17 cellular contexts compared by ENCODE assay signal in the genomic region with DNA sequence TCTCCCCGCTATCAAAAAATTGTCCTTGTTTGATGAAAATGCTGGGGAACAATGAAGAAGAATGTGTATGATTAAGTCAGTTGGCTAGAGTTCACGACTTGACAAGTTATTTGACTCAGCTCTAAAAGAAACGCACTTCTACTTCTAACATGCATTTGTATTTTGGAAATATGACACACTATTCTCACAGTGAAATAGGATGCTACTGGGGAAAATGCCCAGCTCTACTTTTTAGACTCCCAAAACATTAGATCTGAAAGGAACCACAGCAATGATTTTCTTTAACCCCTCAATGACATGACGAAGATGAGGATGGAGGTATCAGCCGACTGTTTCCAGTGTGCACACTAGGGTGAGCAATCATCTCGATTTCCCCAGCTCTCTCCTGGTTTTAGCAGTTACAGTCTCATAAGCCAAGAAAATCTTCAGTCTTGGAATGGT.
DNase-seq lines count a peak whose midpoint lies in the region; ATAC-seq, FAIRE-seq and TF ChIP-seq lines count a peak whose summit lies in the region.
"Had no signal": no experiment of that assay in that cellular context is flagged by ENCODE, and none has a peak within 500 bp of the region (broad histone marks: within the 10 kb centered on the region; RNA-seq: fewer than 3 reads in every experiment).

No MANE protein-coding gene starts in this region.

- in situ Hi-C loops in GM23248 (cut with MboI) = no loop called here
- in situ Hi-C loops in astrocyte of the cerebellum (cut with HindIII; ENCODE audit: low sequenced_read_pairs) = no loop called here

- intact Hi-C loops in body of pancreas (cut with DNase I) = no loop called here

- H3K4me2 ChIP-seq in A549 = 0 out of 3 replicates have a peak overlapping the region, but pooled peaks have one; percentile 11
- H3K4me2 ChIP-seq in GM23248 (ENCODE audit: unreplicated experiment) = peak overlapping the region; percentile 70

- H3K9me3 ChIP-seq in A549 (no peaks in the 10 kb centered on the region), GM23248 (ENCODE audit: low read depth) (no peaks in the 10 kb centered on the region), small intestine (ENCODE audit: control insufficient read depth, low read depth) (no peaks in the 10 kb centered on the region), body of pancreas (no peaks in the 10 kb centered on the region)
- H3K9me3 ChIP-seq: HAP-1, right lobe of liver had no signal

- no peaks in the 10 kb centered on the region for H3K9me3 Mint-ChIP-seq in activated CD4-positive, alpha-beta T cell treated with anti-CD3 and anti-CD28 coated beads, Interleukin-2, amount 10 ng/mL, durations not matched to agents 7 days and 5 days

- H3K9me2 ChIP-seq in GM23248 (ENCODE audit: insufficient read depth) = no peaks in the 10 kb centered on the region

- DNase-seq in A549 (ENCODE audit: low read depth in 1 of 2, low spot score in 1 of 2) = no peak
- peak; percentile 86 for DNase-seq in GM23248
- no peak for DNase-seq in astrocyte of the cerebellum (ENCODE audit: low read depth)
- DNase-seq in iris pigment epithelial cell (ENCODE audit: low read depth) = peak; percentile 52
- no peak for DNase-seq in activated CD4-positive, alpha-beta T cell treated with anti-CD3 and anti-CD28 coated beads, Interleukin-2, amount 10 ng/mL, durations not matched to agents 7 days and 5 days
- no peak for DNase-seq in small intestine
- no peak for DNase-seq in body of pancreas
- DNase-seq: activated CD4-positive, alpha-beta T cell treated with anti-CD3 and anti-CD28 coated beads for 48 hours; activated gamma-delta T cell treated with Interleukin-2 at 50 U/mL for 16 hours; EL; glutamatergic neuron; left ventricle myocardium superior; right lobe of liver; stimulated activated CD4-positive, alpha-beta T cell treated with anti-CD3 and anti-CD28 coated beads, Interleukin-2, amount 100 ng/mL, for 48 hours had no signal

- POLR2A ChIA-PET in A549 (lab: Yijun Ruan, JAX) = no interaction called here
- POLR2A ChIA-PET in activated CD4-positive, alpha-beta T cell treated with anti-CD3 and anti-CD28 coated beads, Interleukin-2, amount 10 ng/mL, durations not matched to agents 7 days and 5 days (lab: Charles Lee) = no interaction called here

- H3K36me3 Mint-ChIP-seq in activated CD4-positive, alpha-beta T cell treated with anti-CD3 and anti-CD28 coated beads, Interleukin-2, amount 10 ng/mL, durations not matched to agents 7 days and 5 days (ENCODE audit: low read depth) = no peaks in the 10 kb centered on the region

- peak overlapping the region; percentile 1; the same call in 1 of the 2 replicates for H2AFZ ChIP-seq in GM23248

- ATAC-seq in A549 = peak in 1 of 2 experiments; percentile 60; a peak in 2 of 6 replicates
- no peak for ATAC-seq in HG02840 (IDR thresholded peaks at IDR 0.05; ENCODE audit: low FRiP score, unreplicated experiment)
- ATAC-seq in body of pancreas = no peak
- ATAC-seq: left ventricle myocardium superior, right lobe of liver had no signal

- no peaks in the 10 kb centered on the region for H3K36me3 ChIP-seq in GM23248 (ENCODE audit: low read depth)
- H3K36me3 ChIP-seq in small intestine (ENCODE audit: control insufficient read depth in 2 of 2, insufficient read depth in 2 of 2, low read length in 2 of 2) = no peaks in the 10 kb centered on the region
- no peaks in the 10 kb centered on the region for H3K36me3 ChIP-seq in body of pancreas (replicated peaks in 1 of 2; ENCODE audit: insufficient read depth in 1 of 2, low read depth in 2 of 2)
- H3K36me3 ChIP-seq: HAP-1, right lobe of liver had no signal

- TF ChIP-seq CTCF in A549 (IDR thresholded peaks at IDR 0.05) (no peak), astrocyte of the cerebellum (IDR thresholded peaks at IDR 0.05; ENCODE audit: low read depth, low read length, missing control alignments) (peak; percentile 10), body of pancreas (IDR thresholded peaks at IDR 0.05) (no peak)

- H3K27ac Mint-ChIP-seq in activated CD4-positive, alpha-beta T cell treated with anti-CD3 and anti-CD28 coated beads, Interleukin-2, amount 10 ng/mL, durations not matched to agents 7 days and 5 days = no peak overlapping the region

- H3K79me2 ChIP-seq in GM23248 (ENCODE audit: insufficient read depth) = no peaks in the 10 kb centered on the region

- TF ChIP-seq EP300 in A549 (IDR thresholded peaks at IDR 0.05) = no peak

- H3K4me1 Mint-ChIP-seq in activated CD4-positive, alpha-beta T cell treated with anti-CD3 and anti-CD28 coated beads, Interleukin-2, amount 10 ng/mL, durations not matched to agents 7 days and 5 days = no peaks in the 10 kb centered on the region

- H3K27ac ChIP-seq in A549 (peak overlapping the region; percentile 19 to 27; a peak in 4 of 6 replicates), GM23248 (peak overlapping the region; percentile 83), small intestine (ENCODE audit: low read depth in 1 of 2, low read length in 1 of 2) (no peak overlapping the region), body of pancreas (no peak overlapping the region)
- H3K27ac ChIP-seq: right lobe of liver had no signal

- WGBS in A549 (ENCODE audit: missing lambda C conversion rate) = 62% methylated on average over 6 of the region's 6 CpGs
- WGBS in GM23248 (ENCODE audit: low coverage in 1 of 2, low lambda C conversion rate in 2 of 2, missing lambda C conversion rate in 2 of 2), 2 experiments = 8 to 14% methylated on average over 6 of the region's 6 CpGs
- 57 to 85% (median 83%) methylated on average over 6 of the region's 6 CpGs for WGBS in small intestine, 3 donors
- WGBS in body of pancreas, 2 donors = 79 to 83% methylated on average over 6 of the region's 6 CpGs

- H3K27me3 Mint-ChIP-seq in activated CD4-positive, alpha-beta T cell treated with anti-CD3 and anti-CD28 coated beads, Interleukin-2, amount 10 ng/mL, durations not matched to agents 7 days and 5 days = peaks cover 4% of the 10 kb centered on the region

- H3K4me1 ChIP-seq in A549 = peaks cover 23% of the 10 kb centered on the region; the same call in 1 of the 3 replicates
- H3K4me1 ChIP-seq in GM23248 (ENCODE audit: insufficient read depth) = peaks cover 19% of the 10 kb centered on the region
- H3K4me1 ChIP-seq in small intestine (ENCODE audit: control insufficient read depth in 2 of 2, insufficient read depth in 1 of 2, low read depth in 1 of 2, low read length in 1 of 2) = no peaks in the 10 kb centered on the region
- H3K4me1 ChIP-seq in body of pancreas = no peaks in the 10 kb centered on the region
- H3K4me1 ChIP-seq: HAP-1, right lobe of liver had no signal

- FAIRE-seq in A549 (lab: Jason Lieb, UNC) (no peak), small intestine (lab: Jason Lieb, UNC) (no peak)
- FAIRE-seq: urothelium cell line had no signal

- CTCF ChIA-PET in A549 (lab: Yijun Ruan, JAX) = interaction anchor here (1.2 to 1.7 kb wide), 4 partner anchors 20 to 97 kb away, joined by 3 to 5 read pairs (median 4); no protein-coding TSS in a partner anchor
- CTCF ChIA-PET in activated CD4-positive, alpha-beta T cell treated with anti-CD3 and anti-CD28 coated beads, Interleukin-2, amount 10 ng/mL, durations not matched to agents 7 days and 5 days (lab: Charles Lee) = interaction anchor here (1.6 kb wide), 1 partner anchor 17 kb away, joined by 3 read pairs; no protein-coding TSS in a partner anchor

- no peak for TF ChIP-seq RAD21 in A549 (conservative IDR thresholded peaks at IDR 0.05 in 1 of 2, IDR thresholded peaks at IDR 0.05 in 1 of 2)

- no peak overlapping the region for H3K4me3 ChIP-seq in A549
- peak overlapping the region; percentile 47 for H3K4me3 ChIP-seq in GM23248
- H3K4me3 ChIP-seq in astrocyte of the cerebellum (ENCODE audit: low read depth, low read length) = no peak overlapping the region
- no peak overlapping the region for H3K4me3 ChIP-seq in small intestine (ENCODE audit: low read depth in 1 of 2, low read length in 2 of 2)
- no peak overlapping the region for H3K4me3 ChIP-seq in body of pancreas
- H3K4me3 ChIP-seq: HAP-1, right lobe of liver had no signal

- no peaks in the 10 kb centered on the region for H3K27me3 ChIP-seq in GM23248 (replicated peaks; ENCODE audit: insufficient read depth)
- H3K27me3 ChIP-seq in small intestine (ENCODE audit: control insufficient read depth in 2 of 2, insufficient read depth in 2 of 2, low read length in 2 of 2) = no peaks in the 10 kb centered on the region
- H3K27me3 ChIP-seq in body of pancreas = no peaks in the 10 kb centered on the region
- H3K27me3 ChIP-seq: right lobe of liver had no signal

- H3K9ac ChIP-seq in GM23248 = peak overlapping the region; percentile 72

- peaks cover 21% of the 10 kb centered on the region for H3F3A ChIP-seq in GM23248 (ENCODE audit: insufficient read depth)

- no peak overlapping the region for H3K4me3 Mint-ChIP-seq in activated CD4-positive, alpha-beta T cell treated with anti-CD3 and anti-CD28 coated beads, Interleukin-2, amount 10 ng/mL, durations not matched to agents 7 days and 5 days

- TF ChIP-seq POLR2A in A549 (IDR thresholded peaks at IDR 0.05; ENCODE audit: low read length) = no peak
- no peak for TF ChIP-seq POLR2A in body of pancreas (IDR thresholded peaks at IDR 0.05)

- no peaks in the 10 kb centered on the region for H4K20me1 ChIP-seq in GM23248 (ENCODE audit: insufficient read depth)

TF ChIP-seq in A549, 52 proteins besides CTCF, POLR2A, EP300 and RAD21 (continues in another document):
- TF ChIP-seq FOSB (CRISPR knock-in tag; IDR thresholded peaks at IDR 0.05) (no peak), MAZ (IDR thresholded peaks at IDR 0.05; ENCODE audit: borderline replicate concordance, low read depth, low read length) (no peak), EHF (CRISPR knock-in tag; IDR thresholded peaks at IDR 0.05) (no peak), MAFK (IDR thresholded peaks at IDR 0.05; ENCODE audit: partially characterized antibody) (no peak), FOSL2 (IDR thresholded peaks at IDR 0.05) (no peak), FOSL2 (CRISPR knock-in tag; IDR thresholded peaks at IDR 0.05) (no peak)
- TF ChIP-seq, protein P1, sequence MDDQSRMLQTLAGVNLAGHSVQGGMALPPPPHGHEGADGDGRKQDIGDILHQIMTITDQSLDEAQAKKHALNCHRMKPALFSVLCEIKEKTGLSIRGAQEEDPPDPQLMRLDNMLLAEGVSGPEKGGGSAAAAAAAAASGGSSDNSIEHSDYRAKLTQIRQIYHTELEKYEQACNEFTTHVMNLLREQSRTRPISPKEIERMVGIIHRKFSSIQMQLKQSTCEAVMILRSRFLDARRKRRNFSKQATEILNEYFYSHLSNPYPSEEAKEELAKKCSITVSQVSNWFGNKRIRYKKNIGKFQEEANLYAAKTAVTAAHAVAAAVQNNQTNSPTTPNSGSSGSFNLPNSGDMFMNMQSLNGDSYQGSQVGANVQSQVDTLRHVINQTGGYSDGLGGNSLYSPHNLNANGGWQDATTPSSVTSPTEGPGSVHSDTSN (IDR thresholded peaks at IDR 0.05) = no peak

Comparison
In these comparisons a context has a peak if more than half of its experiments do, and no peak if none do; other contexts are left out.
1. DNase-seq: peak in GM23248 (single experiment) and iris pigment epithelial cell (single experiment); none in A549 (0 of 2), astrocyte of the cerebellum (single experiment), activated CD4-positive, alpha-beta T cell treated with anti-CD3 and anti-CD28 coated beads, Interleukin-2, amount 10 ng/mL, durations not matched to agents 7 days and 5 days (single experiment), small intestine (single experiment) and body of pancreas (0 of 4).
2. H3K27ac ChIP-seq: peak in A549 (2 of 2) and GM23248 (single experiment); none in small intestine (0 of 2) and body of pancreas (0 of 4).